ENCODE assay signal across 7 cellular contexts in the genomic region with DNA sequence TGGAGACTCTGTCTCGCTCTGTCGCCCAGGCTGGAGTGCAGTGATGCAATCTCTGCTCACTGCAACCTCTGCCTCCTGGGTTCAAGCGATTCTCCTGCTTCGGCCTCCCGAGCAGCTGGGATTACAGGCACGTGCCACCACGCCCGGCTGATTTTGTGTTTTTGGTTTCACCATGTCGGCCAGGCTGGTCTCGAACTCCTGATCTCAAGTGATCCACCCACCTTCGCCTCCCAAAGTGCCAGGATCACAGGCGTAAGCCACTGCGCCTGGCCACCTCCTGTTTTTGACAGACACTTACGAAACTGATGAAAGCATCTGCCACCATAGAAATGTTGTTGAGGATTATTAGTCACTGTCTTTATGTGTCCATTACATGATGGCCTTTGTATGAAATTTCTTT.
DNase-seq lines count a peak whose midpoint lies in the region; ATAC-seq, FAIRE-seq and TF ChIP-seq lines count a peak whose summit lies in the region.
"Not testable (repeated sequence)": the region's sequence is repeated elsewhere in the genome, so short reads cannot be mapped to it uniquely, and the experiment has no call there.

No MANE protein-coding gene starts in this region.

- H3K36me3 Mint-ChIP-seq in IgD-negative memory B cell, result peaks cover 22% of the 10 kb centered on the region
- peaks cover 53% of the 10 kb centered on the region for H3K36me3 Mint-ChIP-seq in activated CD4-positive, alpha-beta T cell treated with anti-CD3 and anti-CD28 coated beads for 36 hours (ENCODE audit: low read depth)
- H3K36me3 Mint-ChIP-seq in activated T-cell treated with anti-CD3 and anti-CD28 coated beads, Interleukin-2, amount 50 U/mL, for 24 hours (ENCODE audit: low read depth), result peaks cover 97% of the 10 kb centered on the region
- peaks cover 38% of the 10 kb centered on the region for H3K36me3 Mint-ChIP-seq in activated naive CD4-positive, alpha-beta T cell treated with anti-CD3 and anti-CD28 coated beads, Interleukin-2, amount 50 U/mL, for 24 hours
- peaks cover 43% of the 10 kb centered on the region for H3K36me3 Mint-ChIP-seq in natural killer cell
- H3K36me3 Mint-ChIP-seq in stimulated activated effector memory CD8-positive, alpha-beta T cell treated with anti-CD3 and anti-CD28 coated beads, Interleukin-12 subunit alpha, Interleukin-12 subunit beta, amount 100 ng/mL, for 72 hours, result peaks cover 99% of the 10 kb centered on the region

- H3K79me2 ChIP-seq in K562 (ENCODE audit: control insufficient read depth, insufficient read depth, low read length), result not testable (repeated sequence)

- not testable (repeated sequence) for H3K9me1 ChIP-seq in K562 (ENCODE audit: control insufficient read depth, insufficient read depth, low read length)

- TF ChIP-seq EP300 in K562 (IDR thresholded peaks at IDR 0.05; ENCODE audit: low read length), result not testable (repeated sequence)

- H3K4me1 Mint-ChIP-seq in IgD-negative memory B cell; activated CD4-positive, alpha-beta T cell treated with anti-CD3 and anti-CD28 coated beads for 36 hours; activated T-cell treated with anti-CD3 and anti-CD28 coated beads, Interleukin-2, amount 50 U/mL, for 24 hours (ENCODE audit: low read depth); activated naive CD4-positive, alpha-beta T cell treated with anti-CD3 and anti-CD28 coated beads, Interleukin-2, amount 50 U/mL, for 24 hours; stimulated activated effector memory CD8-positive, alpha-beta T cell treated with anti-CD3 and anti-CD28 coated beads, Interleukin-12 subunit alpha, Interleukin-12 subunit beta, amount 100 ng/mL, for 72 hours: not testable (repeated sequence)
- peaks cover 17 to 19% of the 10 kb centered on the region in 2 donors for H3K4me1 Mint-ChIP-seq in natural killer cell

- not testable (repeated sequence) for H3K9me3 Mint-ChIP-seq in IgD-negative memory B cell; activated CD4-positive, alpha-beta T cell treated with anti-CD3 and anti-CD28 coated beads for 36 hours (ENCODE audit: low read depth); activated T-cell treated with anti-CD3 and anti-CD28 coated beads, Interleukin-2, amount 50 U/mL, for 24 hours; activated naive CD4-positive, alpha-beta T cell treated with anti-CD3 and anti-CD28 coated beads, Interleukin-2, amount 50 U/mL, for 24 hours; natural killer cell; stimulated activated effector memory CD8-positive, alpha-beta T cell treated with anti-CD3 and anti-CD28 coated beads, Interleukin-12 subunit alpha, Interleukin-12 subunit beta, amount 100 ng/mL, for 72 hours

- not testable (repeated sequence) for ATAC-seq in activated CD4-positive, alpha-beta T cell treated with anti-CD3 and anti-CD28 coated beads for 36 hours; K562; natural killer cell; stimulated activated effector memory CD8-positive, alpha-beta T cell treated with anti-CD3 and anti-CD28 coated beads, Interleukin-12 subunit alpha, Interleukin-12 subunit beta, amount 100 ng/mL, for 72 hours

- H3K9ac ChIP-seq in K562 (ENCODE audit: insufficient read depth in 1 of 2, low read depth in 2 of 2, low read length in 2 of 2), result not testable (repeated sequence)

- H3K4me2 ChIP-seq in K562 (ENCODE audit: insufficient read depth, low read length), result not testable (repeated sequence)

- not testable (repeated sequence) for H3K4me3 ChIP-seq in K562

- TF ChIP-seq POLR2A in K562 (conservative IDR thresholded peaks at IDR 0.05), result not testable (repeated sequence)

- not testable (repeated sequence) for FAIRE-seq in K562 (lab: Jason Lieb, UNC)

- not testable (repeated sequence) for TF ChIP-seq CTCF in K562 (IDR thresholded peaks at IDR 0.05 in 2 of 3, conservative IDR thresholded peaks at IDR 0.05 in 1 of 3; ENCODE audit: insufficient read depth in 2 of 3, low read depth in 1 of 3, low read length in 3 of 3); natural killer cell (IDR thresholded peaks at IDR 0.05)

- intact Hi-C loops in activated CD4-positive, alpha-beta T cell treated with anti-CD3 and anti-CD28 coated beads for 36 hours (cut with DNase I, micrococcal nuclease); K562 (cut with micrococcal nuclease); natural killer cell (cut with micrococcal nuclease): not testable (repeated sequence)

- TSS peak; percentile 15 for BruUV-seq in K562 (replicated peaks; lab: Mats Ljungman, UMichigan)

- not testable (repeated sequence) for H3K27ac ChIP-seq in K562 (ENCODE audit: extremely low read depth, low read depth, low read length)

- H3K4me1 ChIP-seq in K562 (replicated peaks in 1 of 2; ENCODE audit: control insufficient read depth in 2 of 2, insufficient read depth in 2 of 2, low read length in 2 of 2), result not testable (repeated sequence)

- H2AFZ ChIP-seq in K562 (ENCODE audit: low read depth, low read length), result not testable (repeated sequence)

- H3K9me3 ChIP-seq in K562 (replicated peaks; ENCODE audit: control insufficient read depth, insufficient read depth, low read depth, low read length), result not testable (repeated sequence)

- not testable (repeated sequence) for H3K4me3 Mint-ChIP-seq in IgD-negative memory B cell; activated CD4-positive, alpha-beta T cell treated with anti-CD3 and anti-CD28 coated beads for 36 hours; activated T-cell treated with anti-CD3 and anti-CD28 coated beads, Interleukin-2, amount 50 U/mL, for 24 hours; activated naive CD4-positive, alpha-beta T cell treated with anti-CD3 and anti-CD28 coated beads, Interleukin-2, amount 50 U/mL, for 24 hours; natural killer cell; stimulated activated effector memory CD8-positive, alpha-beta T cell treated with anti-CD3 and anti-CD28 coated beads, Interleukin-12 subunit alpha, Interleukin-12 subunit beta, amount 100 ng/mL, for 72 hours

- peaks cover 77% of the 10 kb centered on the region for H3K36me3 ChIP-seq in K562 (ENCODE audit: control insufficient read depth, insufficient read depth, low read length)

- H3K27me3 Mint-ChIP-seq in IgD-negative memory B cell; activated CD4-positive, alpha-beta T cell treated with anti-CD3 and anti-CD28 coated beads for 36 hours; activated T-cell treated with anti-CD3 and anti-CD28 coated beads, Interleukin-2, amount 50 U/mL, for 24 hours; activated naive CD4-positive, alpha-beta T cell treated with anti-CD3 and anti-CD28 coated beads, Interleukin-2, amount 50 U/mL, for 24 hours; natural killer cell (ENCODE audit: low read depth in 2 of 2): not testable (repeated sequence)

- not testable (repeated sequence) for TF ChIP-seq RAD21 in K562 (CRISPR knock-in tag; conservative IDR thresholded peaks at IDR 0.05 in 1 of 2, IDR thresholded peaks at IDR 0.05 in 1 of 2)

- H3K27ac Mint-ChIP-seq in IgD-negative memory B cell, result peak overlapping the region in 2 of 3 donors; percentile 48 to 71
- peak overlapping the region; percentile 7 for H3K27ac Mint-ChIP-seq in activated CD4-positive, alpha-beta T cell treated with anti-CD3 and anti-CD28 coated beads for 36 hours
- peak overlapping the region; percentile 32 for H3K27ac Mint-ChIP-seq in activated T-cell treated with anti-CD3 and anti-CD28 coated beads, Interleukin-2, amount 50 U/mL, for 24 hours
- H3K27ac Mint-ChIP-seq in activated naive CD4-positive, alpha-beta T cell treated with anti-CD3 and anti-CD28 coated beads, Interleukin-2, amount 50 U/mL, for 24 hours, result peak overlapping the region; percentile 41
- H3K27ac Mint-ChIP-seq in natural killer cell, result peak overlapping the region; percentile 48 to 72
- H3K27ac Mint-ChIP-seq in stimulated activated effector memory CD8-positive, alpha-beta T cell treated with anti-CD3 and anti-CD28 coated beads, Interleukin-12 subunit alpha, Interleukin-12 subunit beta, amount 100 ng/mL, for 72 hours, result peak overlapping the region; percentile 4

- CTCF ChIA-PET in activated CD4-positive, alpha-beta T cell treated with anti-CD3 and anti-CD28 coated beads for 36 hours (lab: Charles Lee); K562 (lab: Yijun Ruan, JAX; ENCODE audit: low intra/inter-chr PET ratio): not testable (repeated sequence)

- H4K20me1 ChIP-seq in K562 (replicated peaks; ENCODE audit: control insufficient read depth, insufficient read depth, low read length), result not testable (repeated sequence)

- H3K27me3 ChIP-seq in K562 (ENCODE audit: control insufficient read depth in 2 of 2, insufficient read depth in 2 of 2, low read length in 2 of 2), result not testable (repeated sequence)

- WGBS in K562 (ENCODE audit: insufficient coverage, low coverage, missing lambda C conversion rate), result 92% methylated on average over 11 of the region's 14 CpGs

- in situ Hi-C loops in K562 (cut with MboI), result not testable (repeated sequence)

- DNase-seq in activated CD4-positive, alpha-beta T cell treated with anti-CD3 and anti-CD28 coated beads for 36 hours; activated T-cell treated with anti-CD3 and anti-CD28 coated beads, Interleukin-2, amount 50 U/mL, for 24 hours; K562 (ENCODE audit: extremely low read depth in 1 of 4, low spot score in 3 of 4); natural killer cell; stimulated activated effector memory CD8-positive, alpha-beta T cell treated with anti-CD3 and anti-CD28 coated beads, Interleukin-12 subunit alpha, Interleukin-12 subunit beta, amount 100 ng/mL, for 72 hours (ENCODE audit: low spot score in 2 of 2): not testable (repeated sequence)

- POLR2A ChIA-PET in activated CD4-positive, alpha-beta T cell treated with anti-CD3 and anti-CD28 coated beads for 36 hours (lab: Charles Lee); K562 (lab: Yijun Ruan, JAX): not testable (repeated sequence)

Comparison
In these comparisons a context has a peak if more than half of its experiments do, and no peak if none do; other contexts are left out.
1. H3K27ac Mint-ChIP-seq: peak in every context shown above with its lines; median percentile 60 in natural killer cell; 60 in IgD-negative memory B cell; 41 in activated naive CD4-positive, alpha-beta T cell treated with anti-CD3 and anti-CD28 coated beads, Interleukin-2, amount 50 U/mL, for 24 hours; 32 in activated T-cell treated with anti-CD3 and anti-CD28 coated beads, Interleukin-2, amount 50 U/mL, for 24 hours; 7 in activated CD4-positive, alpha-beta T cell treated with anti-CD3 and anti-CD28 coated beads for 36 hours; 4 in stimulated activated effector memory CD8-positive, alpha-beta T cell treated with anti-CD3 and anti-CD28 coated beads, Interleukin-12 subunit alpha, Interleukin-12 subunit beta, amount 100 ng/mL, for 72 hours.